ENCODE assay signal across 11 cellular contexts in genomic region chr1:55478742-55479141, GRCh38.
DNase-seq lines count a peak whose midpoint lies in the region; ATAC-seq and TF ChIP-seq lines count a peak whose summit lies in the region.
"Had no signal": no experiment of that assay in that cellular context is flagged by ENCODE, and none has a peak within 500 bp of the region (broad histone marks: within the 10 kb centered on the region; RNA-seq: fewer than 3 reads in every experiment).

No MANE protein-coding gene starts in this region.

- DNase-seq in DMS53 (lab: John Stamatoyannopoulos, UW), result peak; percentile 75
- DNase-seq in LNCaP clone FGC (ENCODE audit: low read depth), result peak; percentile 63
- DNase-seq in SKM-1 treated with dmso at 0.1 percent for 144 hours (lab: John Stamatoyannopoulos, UW; ENCODE audit: unreplicated experiment), result peak; percentile 1
- peak; percentile 56 for DNase-seq in left kidney (ENCODE audit: low read depth, low spot score)
- DNase-seq in cerebellar cortex (ENCODE audit: low spot score), result no peak
- no peak for DNase-seq in activated CD8-positive, alpha-beta memory T cell treated with anti-CD3 and anti-CD28 coated beads, Interleukin-2, amount 50 U/mL, for 4 hours
- DNase-seq: activated naive CD8-positive, alpha-beta T cell treated with anti-CD3 and anti-CD28 coated beads, Interleukin-2, amount 10 ng/mL, durations not matched to agents 7 days and 5 days; naive B cell; NK-92 treated with Interleukin-12 subunit alpha and Interleukin-12 subunit beta, amount 100 ng/mL, for 24 hours had no signal

- no peak overlapping the region for H3K4me3 ChIP-seq in LNCaP clone FGC (ENCODE audit: low read depth, low read length)

- ATAC-seq in HG02870 (IDR thresholded peaks at IDR 0.05; ENCODE audit: unreplicated experiment), result no peak
- ATAC-seq in HG03280 (IDR thresholded peaks at IDR 0.05; ENCODE audit: unreplicated experiment), result no peak

- TF ChIP-seq CTCF in LNCaP clone FGC (IDR thresholded peaks at IDR 0.05; ENCODE audit: control insufficient read depth, extremely low read depth, insufficient read depth), result peak; percentile 32

Comparison
In these comparisons a context has a peak if more than half of its experiments do, and no peak if none do; other contexts are left out.
1. DNase-seq: peak in DMS53 (single experiment), LNCaP clone FGC (single experiment), SKM-1 treated with dmso at 0.1 percent for 144 hours (single experiment) and left kidney (single experiment); none in cerebellar cortex (single experiment) and activated CD8-positive, alpha-beta memory T cell treated with anti-CD3 and anti-CD28 coated beads, Interleukin-2, amount 50 U/mL, for 4 hours (single experiment).